ENCODE assay signal across 11 cellular contexts in the genomic region with DNA sequence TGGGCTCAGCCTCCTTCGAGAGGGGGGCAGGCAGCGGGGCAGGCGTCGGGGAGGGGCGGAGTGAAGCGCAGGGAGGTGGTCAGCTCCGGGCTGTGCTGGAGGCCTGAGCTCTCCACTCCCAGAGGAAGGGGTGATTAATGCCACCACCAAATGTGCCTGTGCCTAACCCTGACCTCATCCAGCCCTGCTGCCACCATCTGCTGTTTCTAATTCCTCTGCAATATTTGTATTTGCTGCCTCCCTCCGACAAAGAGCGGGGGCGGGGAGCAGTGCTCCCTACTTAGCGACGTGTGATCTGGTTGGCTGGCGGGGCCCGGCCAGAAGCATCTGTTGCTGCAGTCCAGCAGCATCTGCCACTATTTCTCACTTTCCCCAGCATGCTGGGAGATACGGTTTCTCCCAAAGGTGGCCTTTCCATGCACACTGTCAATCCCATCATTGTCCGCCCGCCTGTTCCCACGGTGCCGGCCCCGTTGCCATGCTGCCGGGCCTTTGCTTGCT. TPM values are rescaled to one million over a fixed set of nuclear protein-coding genes. Genes with fewer than 3 reads are reported as not detected.
DNase-seq lines count a peak whose midpoint lies in the region; ATAC-seq and TF ChIP-seq lines count a peak whose summit lies in the region.
"Had no signal": no experiment of that assay in that cellular context is flagged by ENCODE, and none has a peak within 500 bp of the region (broad histone marks: within the 10 kb centered on the region; RNA-seq: fewer than 3 reads in every experiment).

No MANE protein-coding gene starts in this region.

- H3K4me3 Mint-ChIP-seq in stimulated activated naive B cell treated with anti-CD40 and anti-IgM and Interleukin-4, amounts not matched to agents 10 μg/mL and 1 μg/mL and 100 μg/mL, for 72 hours, result no peak overlapping the region
- H3K4me3 Mint-ChIP-seq: central memory CD8-positive, alpha-beta T cell had no signal

- H3K36me3 ChIP-seq in RWPE2 (ENCODE audit: low read depth), result no peaks in the 10 kb centered on the region
- H3K36me3 ChIP-seq: thyroid gland had no signal

- no peaks in the 10 kb centered on the region for H3K36me3 Mint-ChIP-seq in stimulated activated naive B cell treated with anti-CD40 and anti-IgM and Interleukin-4, amounts not matched to agents 10 μg/mL and 1 μg/mL and 100 μg/mL, for 72 hours

- no peak overlapping the region for H3K27ac Mint-ChIP-seq in stimulated activated naive B cell treated with anti-CD40 and anti-IgM and Interleukin-4, amounts not matched to agents 10 μg/mL and 1 μg/mL and 100 μg/mL, for 72 hours

- H3K4me3 ChIP-seq in RWPE2 (ENCODE audit: severe bottlenecking), result no peak overlapping the region
- H3K4me3 ChIP-seq: thyroid gland had no signal

- H3K27me3 ChIP-seq in RWPE2 (ENCODE audit: insufficient read depth, poor library complexity, severe bottlenecking), result no peaks in the 10 kb centered on the region
- H3K27me3 ChIP-seq: thyroid gland had no signal

- no peaks in the 10 kb centered on the region for H3K4me1 ChIP-seq in RWPE2 (ENCODE audit: insufficient read depth, poor library complexity, severe bottlenecking)
- H3K4me1 ChIP-seq: thyroid gland had no signal

- intact Hi-C loops in left cardiac atrium (cut with DNase I), result no loop called here

- no peak overlapping the region for H3K27ac ChIP-seq in RWPE2 (ENCODE audit: poor library complexity, severe bottlenecking)
- H3K27ac ChIP-seq: thyroid gland had no signal

- H3K9me3 ChIP-seq in RWPE2 (ENCODE audit: severe bottlenecking), result no peaks in the 10 kb centered on the region
- H3K9me3 ChIP-seq: thyroid gland had no signal

- no peaks in the 10 kb centered on the region for H3K9me3 Mint-ChIP-seq in stimulated activated naive B cell treated with anti-CD40 and anti-IgM and Interleukin-4, amounts not matched to agents 10 μg/mL and 1 μg/mL and 100 μg/mL, for 72 hours
- H3K9me3 Mint-ChIP-seq: central memory CD8-positive, alpha-beta T cell had no signal

- no peak for ATAC-seq in RWPE2 (ENCODE audit: low read depth)
- ATAC-seq in left cardiac atrium, result peak in 1 of 2 donors; percentile 22
- ATAC-seq in stimulated activated naive B cell treated with anti-CD40 and anti-IgM and Interleukin-4, amounts not matched to agents 10 μg/mL and 1 μg/mL and 100 μg/mL, for 72 hours (replicated peaks), result no peak

- H3K4me1 Mint-ChIP-seq in stimulated activated naive B cell treated with anti-CD40 and anti-IgM and Interleukin-4, amounts not matched to agents 10 μg/mL and 1 μg/mL and 100 μg/mL, for 72 hours, result no peaks in the 10 kb centered on the region
- H3K4me1 Mint-ChIP-seq: central memory CD8-positive, alpha-beta T cell had no signal

- TF ChIP-seq CTCF in RWPE2 (IDR thresholded peaks at IDR 0.05; ENCODE audit: poor library complexity, severe bottlenecking), result no peak

- DNase-seq in LHCN-M2 (ENCODE audit: low read depth) (peak; percentile 74), RWPE2 (ENCODE audit: low spot score) (peak; percentile 31), left cardiac atrium (peak; percentile 24), retina (peak; percentile 86), middle frontal gyrus (ENCODE audit: extremely low spot score, low spot score) (no peak), MV-4-11 (lab: John Stamatoyannopoulos, UW) (no peak)
- no peak for DNase-seq in stimulated activated naive B cell treated with anti-CD40 and anti-IgM and Interleukin-4, amounts not matched to agents 10 μg/mL and 1 μg/mL and 100 μg/mL, for 72 hours
- DNase-seq in activated CD4-positive, CD25-positive, alpha-beta regulatory T cell treated with anti-CD3 and anti-CD28 coated beads, Interleukin-2, amount 50 U/mL, for 72 hours, result no peak
- DNase-seq: Karpas-422, thyroid gland had no signal

- peaks cover 18 to 21% of the 10 kb centered on the region in 2 donors for H3K27me3 Mint-ChIP-seq in stimulated activated naive B cell treated with anti-CD40 and anti-IgM and Interleukin-4, amounts not matched to agents 10 μg/mL and 1 μg/mL and 100 μg/mL, for 72 hours

RNA-seq across cellular contexts. Expression of a gene that starts 47.0 kb away (rescaled TPM):
- total RNA-seq in LHCN-M2 (2014; rRNA removed) (4.7 and 9.7 TPM in 2 replicates), left cardiac atrium (10 to 100 TPM; 19.0 to 26.8 TPM)
- polyA plus RNA-seq in LHCN-M2 (2012), result 1.6 TPM

Comparison
In these comparisons a context has a peak if more than half of its experiments do, and no peak if none do; other contexts are left out.
1. DNase-seq: peak in LHCN-M2 (single experiment), RWPE2 (single experiment), left cardiac atrium (single experiment) and retina (single experiment); none in stimulated activated naive B cell treated with anti-CD40 and anti-IgM and Interleukin-4, amounts not matched to agents 10 μg/mL and 1 μg/mL and 100 μg/mL, for 72 hours (single experiment), activated CD4-positive, CD25-positive, alpha-beta regulatory T cell treated with anti-CD3 and anti-CD28 coated beads, Interleukin-2, amount 50 U/mL, for 72 hours (single experiment), middle frontal gyrus (single experiment) and MV-4-11 (single experiment).